In the genomic region with DNA sequence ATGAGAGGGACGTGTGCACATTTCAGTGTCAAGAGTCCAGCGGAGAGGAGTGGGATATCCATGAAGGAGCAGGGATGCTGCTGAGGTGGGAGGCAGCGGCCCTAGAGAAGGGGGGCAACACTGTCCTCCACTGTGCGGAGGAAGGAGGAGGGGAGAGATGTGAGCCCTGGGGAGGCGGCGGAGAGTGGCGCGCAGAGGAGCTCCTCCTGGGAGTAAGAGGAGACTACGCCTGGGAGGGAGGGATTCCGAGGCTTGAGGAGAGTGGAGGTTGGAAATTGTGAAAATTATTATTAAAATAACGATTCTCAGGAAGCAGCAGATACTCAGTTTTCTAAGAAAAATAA, we compare ENCODE assay signal across 20 cellular contexts.
A peak's percentile ranks its signal among the peaks of the same experiment; 100 is the strongest.
DNase-seq lines count a peak whose midpoint lies in the region; ATAC-seq and TF ChIP-seq lines count a peak whose summit lies in the region.
"Had no signal": no experiment of that assay in that cellular context is flagged by ENCODE, and none has a peak within 500 bp of the region (broad histone marks: within the 10 kb centered on the region; RNA-seq: fewer than 3 reads in every experiment).

No MANE protein-coding gene starts in this region.

- no peak overlapping the region for H2AFZ ChIP-seq in hepatocyte

- no peaks in the 10 kb centered on the region for H3K36me3 ChIP-seq in spleen
- no peaks in the 10 kb centered on the region for H3K36me3 ChIP-seq in hepatocyte (replicated peaks; ENCODE audit: insufficient read depth, low read depth)

- WGBS in spleen, 5 donors: 76 to 91% (median 87%) methylated on average over 11 of the region's 11 CpGs
- WGBS in hepatocyte (ENCODE audit: low lambda C conversion rate, missing lambda C conversion rate): 91% methylated on average over 11 of the region's 11 CpGs

- TF ChIP-seq POLR2A in spleen (IDR thresholded peaks at IDR 0.05): no peak

- H3K27me3 ChIP-seq in spleen (replicated peaks in 1 of 7): no peaks in the 10 kb centered on the region
- no peaks in the 10 kb centered on the region for H3K27me3 ChIP-seq in hepatocyte

- H3K36me3 Mint-ChIP-seq in activated CD4-positive, alpha-beta T cell treated with anti-CD3 and anti-CD28 coated beads, Interleukin-2, amount 10 ng/mL, durations not matched to agents 24 days and 14 days (ENCODE audit: low read depth): no peaks in the 10 kb centered on the region
- H3K36me3 Mint-ChIP-seq in CD14-positive monocyte: peaks cover 4% of the 10 kb centered on the region in 2 donors
- H3K36me3 Mint-ChIP-seq in dendritic cell treated with granulocyte-macrophage colony-stimulating factor and Interleukin-4, amounts not matched to agents 40 ng/mL and 50 ng/mL, for 4 days (ENCODE audit: low read depth): no peaks in the 10 kb centered on the region
- no peaks in the 10 kb centered on the region for H3K36me3 Mint-ChIP-seq in activated T-helper 17 cell treated with anti-CD3 and anti-CD28 coated beads, Interleukin-2, amount 50 U/mL, for 72 hours (ENCODE audit: low read depth)

- H3K9me3 ChIP-seq in spleen: no peaks in the 10 kb centered on the region
- no peaks in the 10 kb centered on the region for H3K9me3 ChIP-seq in hepatocyte (ENCODE audit: low read depth)

- H3K9me2 ChIP-seq in hepatocyte (replicated peaks; ENCODE audit: insufficient read depth): no peaks in the 10 kb centered on the region

- H3K27ac ChIP-seq in spleen (peak overlapping the region in 5 of 8 donors; percentile 33 to 82 (median 62)), hepatocyte (no peak overlapping the region)
- H3K27ac ChIP-seq: KMS-11, RWPE1, SK-N-MC had no signal

- H3K4me2 ChIP-seq in hepatocyte: no peak overlapping the region
- H3K4me2 ChIP-seq: KMS-11 had no signal

- peaks cover 8% of the 10 kb centered on the region for H3K9me3 Mint-ChIP-seq in activated CD4-positive, alpha-beta T cell treated with anti-CD3 and anti-CD28 coated beads, Interleukin-2, amount 10 ng/mL, durations not matched to agents 24 days and 14 days
- H3K9me3 Mint-ChIP-seq in CD14-positive monocyte: peaks cover 0 to 5% (median 0%) of the 10 kb centered on the region in 7 donors
- peaks cover 6% of the 10 kb centered on the region for H3K9me3 Mint-ChIP-seq in dendritic cell treated with granulocyte-macrophage colony-stimulating factor and Interleukin-4, amounts not matched to agents 40 ng/mL and 50 ng/mL, for 4 days
- H3K9me3 Mint-ChIP-seq in activated T-helper 17 cell treated with anti-CD3 and anti-CD28 coated beads, Interleukin-2, amount 50 U/mL, for 72 hours: no peaks in the 10 kb centered on the region
- H3K9me3 Mint-ChIP-seq: H9 had no signal

- H3K27me3 Mint-ChIP-seq in activated CD4-positive, alpha-beta T cell treated with anti-CD3 and anti-CD28 coated beads, Interleukin-2, amount 10 ng/mL, durations not matched to agents 24 days and 14 days: no peaks in the 10 kb centered on the region
- peaks cover 0 to 2% (median 0%) of the 10 kb centered on the region in 3 donors for H3K27me3 Mint-ChIP-seq in CD14-positive monocyte (ENCODE audit: low read depth in 3 of 3)
- H3K27me3 Mint-ChIP-seq in dendritic cell treated with granulocyte-macrophage colony-stimulating factor and Interleukin-4, amounts not matched to agents 40 ng/mL and 50 ng/mL, for 4 days: no peaks in the 10 kb centered on the region
- H3K27me3 Mint-ChIP-seq in activated T-helper 17 cell treated with anti-CD3 and anti-CD28 coated beads, Interleukin-2, amount 50 U/mL, for 72 hours: no peaks in the 10 kb centered on the region

- ATAC-seq in HG02840 (IDR thresholded peaks at IDR 0.05; ENCODE audit: low FRiP score, unreplicated experiment): no peak
- ATAC-seq in activated T-helper 17 cell treated with anti-CD3 and anti-CD28 coated beads, Interleukin-2, amount 50 U/mL, for 72 hours (replicated peaks): no peak

- no peak for DNase-seq in activated CD4-positive, alpha-beta T cell treated with anti-CD3 and anti-CD28 coated beads, Interleukin-2, amount 10 ng/mL, durations not matched to agents 24 days and 14 days
- no peak for DNase-seq in activated CD4-positive, alpha-beta T cell treated with anti-CD3 and anti-CD28 coated beads, Interleukin-2, amount 50 U/mL, for 1 hour
- DNase-seq in CD14-positive monocyte (ENCODE audit: low spot score) (no peak), spleen (no peak), hepatocyte (ENCODE audit: low spot score) (no peak)
- DNase-seq: H9; NCI-H1092 treated with DMSO at 0.1 percent for 48 hours; NCI-H146; NCI-H2029; NCI-H2227 treated with DMSO at 0.1 percent for 48 hours; NCI-H510A treated with DMSO at 0.1 percent for 48 hours; NCI-H774; NK-92 treated with Interleukin-12 subunit alpha and Interleukin-12 subunit beta, amount 100 ng/mL, for 24 hours; SHP77 treated with DMSO at 0.1 percent for 48 hours had no signal

- H3K4me1 Mint-ChIP-seq in activated CD4-positive, alpha-beta T cell treated with anti-CD3 and anti-CD28 coated beads, Interleukin-2, amount 10 ng/mL, durations not matched to agents 24 days and 14 days: peaks cover 21% of the 10 kb centered on the region
- H3K4me1 Mint-ChIP-seq in CD14-positive monocyte: peaks cover 67% of the 10 kb centered on the region
- H3K4me1 Mint-ChIP-seq in dendritic cell treated with granulocyte-macrophage colony-stimulating factor and Interleukin-4, amounts not matched to agents 40 ng/mL and 50 ng/mL, for 4 days (ENCODE audit: low read depth): peaks cover 52% of the 10 kb centered on the region
- H3K4me1 Mint-ChIP-seq in activated T-helper 17 cell treated with anti-CD3 and anti-CD28 coated beads, Interleukin-2, amount 50 U/mL, for 72 hours: peaks cover 10% of the 10 kb centered on the region

- TF ChIP-seq CTCF in CD14-positive monocyte (IDR thresholded peaks at IDR 0.05) (no peak), spleen (IDR thresholded peaks at IDR 0.05 in 8 of 11, conservative IDR thresholded peaks at IDR 0.05 in 3 of 11) (no peak), hepatocyte (IDR thresholded peaks at IDR 0.05; ENCODE audit: poor library complexity) (no peak)

- no peak overlapping the region for H3K4me3 ChIP-seq in spleen
- H3K4me3 ChIP-seq in hepatocyte: no peak overlapping the region
- H3K4me3 ChIP-seq: SK-N-MC had no signal

- peak overlapping the region; percentile 38 for H3K27ac Mint-ChIP-seq in activated CD4-positive, alpha-beta T cell treated with anti-CD3 and anti-CD28 coated beads, Interleukin-2, amount 10 ng/mL, durations not matched to agents 24 days and 14 days
- H3K27ac Mint-ChIP-seq in CD14-positive monocyte: peak overlapping the region; percentile 96 to 99 (median 99)
- H3K27ac Mint-ChIP-seq in dendritic cell treated with granulocyte-macrophage colony-stimulating factor and Interleukin-4, amounts not matched to agents 40 ng/mL and 50 ng/mL, for 4 days: peak overlapping the region; percentile 80
- no peak overlapping the region for H3K27ac Mint-ChIP-seq in activated T-helper 17 cell treated with anti-CD3 and anti-CD28 coated beads, Interleukin-2, amount 50 U/mL, for 72 hours
- H3K27ac Mint-ChIP-seq: H9 had no signal

- no peak overlapping the region for H3K4me3 Mint-ChIP-seq in activated CD4-positive, alpha-beta T cell treated with anti-CD3 and anti-CD28 coated beads, Interleukin-2, amount 10 ng/mL, durations not matched to agents 24 days and 14 days
- peak overlapping the region in 1 of 2 donors; percentile 79 for H3K4me3 Mint-ChIP-seq in CD14-positive monocyte
- no peak overlapping the region for H3K4me3 Mint-ChIP-seq in dendritic cell treated with granulocyte-macrophage colony-stimulating factor and Interleukin-4, amounts not matched to agents 40 ng/mL and 50 ng/mL, for 4 days
- no peak overlapping the region for H3K4me3 Mint-ChIP-seq in activated T-helper 17 cell treated with anti-CD3 and anti-CD28 coated beads, Interleukin-2, amount 50 U/mL, for 72 hours
- H3K4me3 Mint-ChIP-seq: H9 had no signal

- no peaks in the 10 kb centered on the region for H3K79me2 ChIP-seq in hepatocyte

- intact Hi-C loops in activated CD4-positive, alpha-beta T cell treated with anti-CD3 and anti-CD28 coated beads, Interleukin-2, amount 10 ng/mL, durations not matched to agents 24 days and 14 days (cut with micrococcal nuclease): loop anchor here (2.0 to 5.0 kb wide), 2 partner anchors 51 to 145 kb away; a partner anchor contains a TSS
- intact Hi-C loops in CD14-positive monocyte (cut with micrococcal nuclease): loop anchor here in 1 of 2 donors (5.0 kb wide), 1 partner anchor 64 kb away; no protein-coding TSS in a partner anchor
- intact Hi-C loops in dendritic cell treated with granulocyte-macrophage colony-stimulating factor and Interleukin-4, amounts not matched to agents 40 ng/mL and 50 ng/mL, for 4 days (cut with micrococcal nuclease): loop anchor here (5.0 kb wide), 1 partner anchor 144 kb away; a partner anchor contains a TSS
- intact Hi-C loops in spleen (cut with DNase I; ENCODE audit: low total_unique reads): no loop called here

- no peaks in the 10 kb centered on the region for H4K20me1 ChIP-seq in hepatocyte (ENCODE audit: insufficient read depth, poor library complexity, severe bottlenecking)

- H3K4me1 ChIP-seq in spleen (peaks cover 0 to 65% (median 25%) of the 10 kb centered on the region in 6 donors), hepatocyte (ENCODE audit: insufficient read depth) (peaks cover 11% of the 10 kb centered on the region)
